13 cellular contexts compared by ENCODE assay signal in genomic region chr12:62803756-62804155, GRCh38.
"Had no signal": no experiment of that assay in that cellular context is flagged by ENCODE, and none has a peak within 500 bp of the region (broad histone marks: within the 10 kb centered on the region; RNA-seq: fewer than 3 reads in every experiment).

No MANE protein-coding gene starts in this region.

- DNase-seq: activated CD4-positive, alpha-beta memory T cell treated with anti-CD3 and anti-CD28 coated beads, Interleukin-2, amount 10 ng/mL, durations not matched to agents 7 days and 5 days; activated CD4-positive, alpha-beta T cell treated with anti-CD3 and anti-CD28 coated beads, Interleukin-2, amount 10 ng/mL, durations not matched to agents 24 days and 14 days; activated effector memory CD4-positive, alpha-beta T cell treated with Interleukin-2 at 50 U/mL for 16 hours; activated naive CD4-positive, alpha-beta T cell treated with anti-CD3 and anti-CD28 coated beads for 36 hours; activated naive CD8-positive, alpha-beta T cell treated with anti-CD3 and anti-CD28 coated beads, Interleukin-2, amount 50 U/mL, for 24 hours; activated T-cell treated with anti-CD3 and anti-CD28 coated beads, Interleukin-2, amount 50 U/mL, for 72 hours; cortex of kidney; kidney; lower lobe of right lung; mucosa of descending colon; occipital lobe; small intestine; stomach had no signal
